In the genomic region with DNA sequence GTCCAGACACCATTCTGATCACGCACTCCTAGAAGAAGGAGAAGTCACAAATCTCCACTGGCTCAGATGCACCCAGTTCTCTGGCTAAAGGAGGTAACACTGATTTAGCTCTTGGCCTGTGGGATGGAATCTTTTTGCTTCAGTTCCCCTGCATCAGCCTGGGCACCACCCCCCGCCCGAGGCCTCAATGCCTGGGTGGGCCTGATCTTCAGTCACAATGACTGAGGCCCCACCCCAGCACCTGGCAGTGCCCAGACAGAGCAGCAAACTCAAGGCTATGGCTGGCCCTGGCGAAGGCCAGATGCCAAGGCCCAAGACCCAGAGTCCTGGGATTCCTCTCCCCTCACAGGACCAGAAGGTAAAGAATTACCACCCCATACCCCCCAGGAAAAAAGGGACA, we compare ENCODE assay signal across 22 cellular contexts. TPM values are rescaled to one million over a fixed set of nuclear protein-coding genes. Genes with fewer than 3 reads are reported as not detected.
DNase-seq lines count a peak whose midpoint lies in the region; ATAC-seq and TF ChIP-seq lines count a peak whose summit lies in the region.
"Had no signal": no experiment of that assay in that cellular context is flagged by ENCODE, and none has a peak within 500 bp of the region (broad histone marks: within the 10 kb centered on the region; RNA-seq: fewer than 3 reads in every experiment).

No MANE protein-coding gene starts in this region.

- no peak for TF ChIP-seq CTCF in neural crest cell (conservative IDR thresholded peaks at IDR 0.05)
- TF ChIP-seq CTCF in esophagus muscularis mucosa (IDR thresholded peaks at IDR 0.05): no peak

- intact Hi-C loops in esophagus muscularis mucosa (cut with DNase I): no loop called here

- no peaks in the 10 kb centered on the region for H3K9me2 ChIP-seq in Karpas-422 (replicated peaks; ENCODE audit: insufficient read depth, low read length)

- peak overlapping the region; percentile 30 for H3K27ac Mint-ChIP-seq in activated naive CD8-positive, alpha-beta T cell treated with anti-CD3 and anti-CD28 coated beads for 36 hours
- H3K27ac Mint-ChIP-seq in neural crest cell (ENCODE audit: unreplicated experiment): no peak overlapping the region
- H3K27ac Mint-ChIP-seq: endodermal cell had no signal

- DNase-seq in Karpas-422: peak; percentile 58
- no peak for DNase-seq in activated naive CD8-positive, alpha-beta T cell treated with anti-CD3 and anti-CD28 coated beads for 36 hours
- no peak for DNase-seq in neural crest cell (ENCODE audit: low read depth, low spot score)
- no peak for DNase-seq in foreskin melanocyte
- DNase-seq in Ammon's horn (ENCODE audit: low spot score): no peak
- no peak for DNase-seq in esophagus muscularis mucosa (ENCODE audit: extremely low spot score)
- DNase-seq: activated CD4-positive, alpha-beta T cell treated with anti-CD3 and anti-CD28 coated beads, Interleukin-2, amount 50 U/mL, for 48 hours; activated effector memory CD4-positive, alpha-beta T cell treated with anti-CD3 and anti-CD28 coated beads, Interleukin-2, amount 50 U/mL, for 16 hours; Calu3; endodermal cell; HCEC 1CT; NCI-H1930; NCI-H226; NCI-H748 treated with DMSO at 0.1 percent for 48 hours; Right ventricle myocardium superior; stimulated activated CD8-positive, alpha-beta memory T cell treated with anti-CD3 and anti-CD28 coated beads, Interleukin-4, amount 100 ng/mL, for 48 hours; T1000 had no signal

- H3K4me1 Mint-ChIP-seq in activated naive CD8-positive, alpha-beta T cell treated with anti-CD3 and anti-CD28 coated beads for 36 hours: peaks cover 17% of the 10 kb centered on the region
- peaks cover 17% of the 10 kb centered on the region for H3K4me1 Mint-ChIP-seq in neural crest cell

- TF ChIP-seq EP300 in esophagus muscularis mucosa (IDR thresholded peaks at IDR 0.05): no peak

- H3K27me3 Mint-ChIP-seq in activated naive CD8-positive, alpha-beta T cell treated with anti-CD3 and anti-CD28 coated beads for 36 hours: no peaks in the 10 kb centered on the region
- H3K27me3 Mint-ChIP-seq in neural crest cell (ENCODE audit: low read depth): no peaks in the 10 kb centered on the region

- peak overlapping the region; percentile 94 for H3K4me2 ChIP-seq in BLaER1
- H3K4me2 ChIP-seq in Karpas-422 (ENCODE audit: low read depth, low read length, poor library complexity, severe bottlenecking): peak overlapping the region; percentile 61

- no peaks in the 10 kb centered on the region for H3K27me3 ChIP-seq in BLaER1
- no peaks in the 10 kb centered on the region for H3K27me3 ChIP-seq in Karpas-422 (ENCODE audit: low read length)
- H3K27me3 ChIP-seq in esophagus muscularis mucosa: no peaks in the 10 kb centered on the region
- H3K27me3 ChIP-seq: gastroesophageal sphincter had no signal

- no peak overlapping the region for H2AFZ ChIP-seq in Karpas-422 (ENCODE audit: low read length)

- H3K9me3 Mint-ChIP-seq in activated naive CD8-positive, alpha-beta T cell treated with anti-CD3 and anti-CD28 coated beads for 36 hours: no peaks in the 10 kb centered on the region
- H3K9me3 Mint-ChIP-seq in neural crest cell: no peaks in the 10 kb centered on the region
- H3K9me3 Mint-ChIP-seq: endodermal cell, WTC11 had no signal

- H3K9ac ChIP-seq in BLaER1 (peak overlapping the region; percentile 56), Karpas-422 (ENCODE audit: low read length) (peak overlapping the region; percentile 59)

- no CpG with 5 or more reads among the region's 4 CpGs for WGBS in esophagus muscularis mucosa

- H3K4me3 ChIP-seq in BLaER1 (no peak overlapping the region), Karpas-422 (ENCODE audit: low read length) (peak overlapping the region; percentile 47), esophagus muscularis mucosa (no peak overlapping the region)
- H3K4me3 ChIP-seq: gastroesophageal sphincter, prostate gland had no signal

- H4K20me1 ChIP-seq in BLaER1 (no peaks in the 10 kb centered on the region), Karpas-422 (ENCODE audit: insufficient read depth, low read depth, low read length) (no peaks in the 10 kb centered on the region)

- no peak for ATAC-seq in GM18498 (IDR thresholded peaks at IDR 0.05; ENCODE audit: unreplicated experiment)
- ATAC-seq: gastroesophageal sphincter, WTC11 had no signal

- H3K36me3 ChIP-seq in BLaER1 (peaks cover 25% of the 10 kb centered on the region), Karpas-422 (ENCODE audit: insufficient read depth, low read length) (peaks cover 11% of the 10 kb centered on the region; the same call in 1 of the 2 replicates), esophagus muscularis mucosa (peaks cover 29 to 49% (median 41%) of the 10 kb centered on the region in 4 donors)

- peak overlapping the region; percentile 84 for H3K27ac ChIP-seq in BLaER1
- H3K27ac ChIP-seq in Karpas-422 (ENCODE audit: low read length): peak overlapping the region; percentile 92
- no peak overlapping the region for H3K27ac ChIP-seq in esophagus muscularis mucosa (replicated peaks in 1 of 4)
- H3K27ac ChIP-seq: gastroesophageal sphincter, prostate gland had no signal

- no peak for TF ChIP-seq POLR2A in esophagus muscularis mucosa (IDR thresholded peaks at IDR 0.05; ENCODE audit: low read depth)

- H3K79me2 ChIP-seq in Karpas-422 (ENCODE audit: low read length): peaks cover 10% of the 10 kb centered on the region

- H3K9me3 ChIP-seq in BLaER1: no peaks in the 10 kb centered on the region
- H3K9me3 ChIP-seq in Karpas-422 (ENCODE audit: low read length): no peaks in the 10 kb centered on the region
- no peaks in the 10 kb centered on the region for H3K9me3 ChIP-seq in esophagus muscularis mucosa
- H3K9me3 ChIP-seq: gastroesophageal sphincter, prostate gland had no signal

- H3K4me3 Mint-ChIP-seq in activated naive CD8-positive, alpha-beta T cell treated with anti-CD3 and anti-CD28 coated beads for 36 hours: no peak overlapping the region
- peak overlapping the region; percentile 23 for H3K4me3 Mint-ChIP-seq in neural crest cell
- H3K4me3 Mint-ChIP-seq: endodermal cell, WTC11 had no signal

- H3K36me3 Mint-ChIP-seq in activated naive CD8-positive, alpha-beta T cell treated with anti-CD3 and anti-CD28 coated beads for 36 hours: peaks cover 13% of the 10 kb centered on the region
- H3K36me3 Mint-ChIP-seq in neural crest cell (ENCODE audit: low read depth): peaks cover 2% of the 10 kb centered on the region

- H3K4me1 ChIP-seq in BLaER1: peaks cover 75% of the 10 kb centered on the region
- peaks cover 49% of the 10 kb centered on the region for H3K4me1 ChIP-seq in Karpas-422 (ENCODE audit: low read length)
- H3K4me1 ChIP-seq in esophagus muscularis mucosa: peaks cover 19 to 26% (median 23%) of the 10 kb centered on the region in 4 donors

RNA-seq across cellular contexts. Expression of a gene that starts 5.0 kb away (rescaled TPM):
- total RNA-seq in Karpas-422 (2014; rRNA removed; shearing (Covaris generic); ENCODE audit: low replicate concordance): 43.8 and 51.3 TPM in 2 replicates
- total RNA-seq in activated naive CD8-positive, alpha-beta T cell treated with anti-CD3 and anti-CD28 coated beads for 36 hours: 10 to 100 TPM; 41.1 to 41.6 TPM
- total RNA-seq in neural crest cell (28.1 and 28.9 TPM in 2 replicates), esophagus muscularis mucosa (10 to 100 TPM; 23.7 to 35.3 (median 31.6) TPM)

RNA-seq across cellular contexts. Expression of a gene that starts 5.5 kb away (rescaled TPM):
- 27.2 and 70.3 TPM in 2 replicates for total RNA-seq in Karpas-422 (2014; rRNA removed; shearing (Covaris generic); ENCODE audit: low replicate concordance)
- 10 to 100 TPM; 57.6 to 64.1 TPM for total RNA-seq in activated naive CD8-positive, alpha-beta T cell treated with anti-CD3 and anti-CD28 coated beads for 36 hours
- total RNA-seq in neural crest cell (47.8 and 52.6 TPM in 2 replicates), esophagus muscularis mucosa (10 to 100 TPM; 10.4 to 22.7 (median 15.9) TPM)

RNA-seq across cellular contexts. Expression of a gene that starts 23.7 kb away (rescaled TPM):
- 72.6 and 92.4 TPM in 2 replicates for total RNA-seq in Karpas-422 (2014; rRNA removed; shearing (Covaris generic); ENCODE audit: low replicate concordance)
- 10 to 100 TPM; 70.0 to 70.3 TPM for total RNA-seq in activated naive CD8-positive, alpha-beta T cell treated with anti-CD3 and anti-CD28 coated beads for 36 hours
- total RNA-seq in neural crest cell: 46.9 and 53.9 TPM in 2 replicates
- 10 to 100 TPM; 12.9 to 24.2 (median 14.8) TPM for total RNA-seq in esophagus muscularis mucosa

RNA-seq across cellular contexts. Expression of a gene that starts 23.8 kb away (rescaled TPM):
- 100 and 163 TPM in 2 replicates for total RNA-seq in Karpas-422 (2014; rRNA removed; shearing (Covaris generic); ENCODE audit: low replicate concordance)
- 100 to 1,000 TPM; 308 to 315 TPM for total RNA-seq in activated naive CD8-positive, alpha-beta T cell treated with anti-CD3 and anti-CD28 coated beads for 36 hours
- 315 and 329 TPM in 2 replicates for total RNA-seq in neural crest cell
- total RNA-seq in esophagus muscularis mucosa: 100 to 1,000 TPM; 102 to 164 (median 118) TPM

RNA-seq across cellular contexts. Expression of a gene that starts 35.7 kb away (rescaled TPM):
- total RNA-seq in Karpas-422 (2014; rRNA removed; shearing (Covaris generic); ENCODE audit: low replicate concordance): 33.1 and 54.9 TPM in 2 replicates
- 10 to 100 TPM; 12.6 to 14.0 TPM for total RNA-seq in activated naive CD8-positive, alpha-beta T cell treated with anti-CD3 and anti-CD28 coated beads for 36 hours
- total RNA-seq in neural crest cell (23.5 and 23.9 TPM in 2 replicates), esophagus muscularis mucosa (10 to 100 TPM in 1 of 4 donors, 1 to 10 TPM in 3; 6.2 to 12.3 (median 8.2) TPM)

Comparison
In these comparisons a context has a peak if more than half of its experiments do, and no peak if none do; other contexts are left out.
1. H3K27ac ChIP-seq: peak in BLaER1 (single experiment) and Karpas-422 (single experiment); none in esophagus muscularis mucosa (0 of 4).